In the genomic region with DNA sequence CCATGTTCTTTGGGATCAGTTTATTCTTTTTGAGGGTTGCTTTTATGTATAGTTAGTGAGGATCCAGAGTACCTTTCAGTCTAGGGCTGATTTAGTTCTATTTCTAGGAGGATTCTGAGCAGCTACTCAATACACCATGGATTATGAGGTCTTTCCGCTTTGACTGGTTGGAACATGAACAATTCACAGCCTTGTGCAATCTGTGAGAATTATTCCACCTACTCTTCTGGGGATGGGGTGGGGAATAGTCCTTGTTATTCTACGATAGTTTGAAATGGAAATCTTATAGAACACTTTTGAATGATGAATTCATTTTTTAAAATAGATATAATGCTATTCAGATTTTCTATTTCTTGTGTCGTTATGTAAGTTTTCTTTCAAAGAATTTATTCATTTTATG, we compare ENCODE assay signal across 34 cellular contexts.
"Had no signal": no experiment of that assay in that cellular context is flagged by ENCODE, and none has a peak within 500 bp of the region (broad histone marks: within the 10 kb centered on the region; RNA-seq: fewer than 3 reads in every experiment).

No MANE protein-coding gene starts in this region.

- H3K4me3 ChIP-seq: MG63 had no signal

- H3K9ac ChIP-seq: KMS-11 had no signal

- H3K4me2 ChIP-seq: KMS-11 had no signal

- H3K36me3 ChIP-seq: MG63 had no signal

- H3K27ac ChIP-seq: KMS-11 had no signal

- DNase-seq: Karpas-422, Kasumi-1, KG1, MG63, MM.1S, MV-4-11, NCI-H1048, NCI-H1092, NCI-H1092 treated with DMSO at 0.1 percent for 48 hours, NCI-H1105, NCI-H1105 treated with DMSO at 0.1 percent for 48 hours, NCI-H1417, NCI-H1417 treated with DMSO at 0.1 percent for 48 hours, NCI-H1436, NCI-H1436 treated with DMSO at 0.1 percent for 48 hours, NCI-H146, NCI-H1694, NCI-H1694 treated with DMSO at 0.1 percent for 48 hours, NCI-H187, NCI-H187 treated with DMSO at 0.1 percent for 48 hours, NCI-H1930, NCI-H2029, NCI-H2029 treated with DMSO at 0.1 percent for 48 hours, NCI-H2081, NCI-H2081 treated with DMSO at 0.1 percent for 48 hours, NCI-H2107, NCI-H2171, NCI-H2171 treated with DMSO at 0.1 percent for 48 hours, NCI-H2227 treated with DMSO at 0.1 percent for 48 hours, NCI-H226, NCI-H345, NCI-H446, NCI-H446 treated with DMSO at 0.1 percent for 48 hours had no signal
